Comparison of ENCODE assay signal across 26 cellular contexts in the genomic region with DNA sequence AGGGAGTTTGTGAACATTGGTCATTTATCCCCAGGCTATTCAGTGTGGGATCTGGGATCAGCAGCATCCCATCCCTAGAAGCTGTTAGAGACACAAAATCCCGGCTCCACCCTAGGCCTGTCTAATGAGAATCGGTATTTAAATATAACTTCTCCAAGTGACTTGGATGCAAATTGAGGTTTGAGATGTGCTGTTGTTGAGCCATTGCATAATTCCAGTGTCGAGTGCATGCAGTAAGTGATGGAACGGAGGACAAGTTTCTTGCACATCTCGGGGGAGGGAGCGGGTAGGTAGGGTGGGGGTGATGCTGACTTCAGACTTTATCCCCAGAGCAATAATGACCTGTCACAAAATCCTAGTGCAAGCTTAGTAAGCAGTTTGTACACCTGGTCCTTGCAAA.
"Had no signal": no experiment of that assay in that cellular context is flagged by ENCODE, and none has a peak within 500 bp of the region (broad histone marks: within the 10 kb centered on the region; RNA-seq: fewer than 3 reads in every experiment).

No MANE protein-coding gene starts in this region.

- ATAC-seq: effector memory CD8-positive, alpha-beta T cell; esophagus mucosa; foreskin keratinocyte; gastrocnemius medialis; gastroesophageal sphincter had no signal

- H3K4me2 ChIP-seq: hepatocyte had no signal

- H3K4me1 ChIP-seq: colonic mucosa, foreskin keratinocyte, gastrocnemius medialis had no signal

- FAIRE-seq: endometrium, endothelial cell of umbilical vein, frontal cortex had no signal

- H3K9me3 ChIP-seq: colonic mucosa, esophagus muscularis mucosa, esophagus squamous epithelium, gastrocnemius medialis, gastroesophageal sphincter, heart left ventricle had no signal

- H3K27me3 ChIP-seq: colonic mucosa, dorsolateral prefrontal cortex, esophagus muscularis mucosa, esophagus squamous epithelium, foreskin keratinocyte, gastrocnemius medialis, gastroesophageal sphincter, heart left ventricle, heart right ventricle, hepatocyte had no signal

- H2AFZ ChIP-seq: hepatocyte had no signal

- H3K4me3 ChIP-seq: colonic mucosa, coronary artery, dorsolateral prefrontal cortex, esophagus muscularis mucosa, esophagus squamous epithelium, gastrocnemius medialis, gastroesophageal sphincter, heart left ventricle, heart right ventricle, hepatocyte had no signal

- H3K27ac ChIP-seq: colonic mucosa, coronary artery, dorsolateral prefrontal cortex, epithelial cell of prostate, esophagus muscularis mucosa, esophagus squamous epithelium, foreskin keratinocyte, gastrocnemius medialis, gastroesophageal sphincter, heart left ventricle, heart right ventricle, hepatocyte had no signal

- DNase-seq: colonic mucosa; cortex of kidney; dermis blood vessel endothelial cell; dorsolateral prefrontal cortex; effector CD4-positive, alpha-beta T cell; effector CD8-positive, alpha-beta T cell; effector memory CD4-positive, alpha-beta T cell; effector memory CD8-positive, alpha-beta T cell; erythroblast; esophagus squamous epithelium; foreskin fibroblast; foreskin keratinocyte; foreskin melanocyte; gastrocnemius medialis; glutamatergic neuron; heart left ventricle; heart right ventricle had no signal

- H3K36me3 ChIP-seq: colonic mucosa, esophagus muscularis mucosa, esophagus squamous epithelium, gastrocnemius medialis, gastroesophageal sphincter, heart left ventricle, heart right ventricle had no signal
